11 cellular contexts compared by ENCODE assay signal in the genomic region with DNA sequence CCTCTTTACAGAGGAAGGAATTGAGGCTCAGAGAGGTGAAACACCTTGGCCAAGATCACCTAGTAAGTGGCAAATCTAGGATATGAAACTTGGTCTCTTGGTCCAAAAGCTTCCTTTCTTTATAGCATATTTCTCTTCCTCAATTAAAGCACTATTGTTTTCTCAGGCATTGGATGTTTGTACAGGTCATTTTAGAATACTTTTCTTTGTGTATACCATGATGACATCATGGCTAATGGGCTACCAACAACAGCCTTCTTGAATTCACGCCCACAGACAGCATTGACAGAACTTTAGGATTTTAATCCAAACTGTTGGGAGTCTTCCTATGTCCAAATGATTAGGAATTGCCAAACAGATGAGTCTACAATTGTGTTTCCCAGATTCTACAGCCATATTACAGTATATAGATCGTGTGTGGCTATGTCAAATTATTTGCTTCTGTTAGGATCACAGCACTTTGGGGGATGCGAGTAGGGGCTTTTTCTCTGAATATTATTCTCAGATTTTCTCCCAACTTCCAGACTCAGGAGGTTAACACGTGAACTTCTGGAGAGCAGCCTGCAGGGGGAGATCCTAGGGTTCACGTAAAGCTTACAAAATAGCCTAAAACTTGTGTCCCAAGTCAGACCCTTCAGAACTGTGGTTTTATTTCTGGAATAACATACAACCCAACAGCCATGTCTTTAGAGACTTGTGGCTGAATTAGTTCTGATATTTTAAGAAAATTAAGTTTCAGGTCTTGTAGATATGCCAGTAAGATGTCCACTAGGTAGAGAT.
A peak's percentile ranks its signal among the peaks of the same experiment; 100 is the strongest.
DNase-seq lines count a peak whose midpoint lies in the region; ATAC-seq and TF ChIP-seq lines count a peak whose summit lies in the region.
"Had no signal": no experiment of that assay in that cellular context is flagged by ENCODE, and none has a peak within 500 bp of the region (broad histone marks: within the 10 kb centered on the region; RNA-seq: fewer than 3 reads in every experiment).

No MANE protein-coding gene starts in this region.

- H3K27me3 Mint-ChIP-seq in brain: peaks cover 3% of the 10 kb centered on the region

- no peaks in the 10 kb centered on the region for H3K36me3 ChIP-seq in kidney epithelial cell (ENCODE audit: control insufficient read depth, insufficient read depth, low read length)

- no peak overlapping the region for H3K27ac Mint-ChIP-seq in brain

- in situ Hi-C loops in ACHN (cut with HindIII; ENCODE audit: low pct_ligation_motif_present, low pct_unique_long_range_greater_than_20kb, low sequenced_read_pairs): no loop called here

- no peak for ATAC-seq in HG03442 (IDR thresholded peaks at IDR 0.05; ENCODE audit: unreplicated experiment)
- ATAC-seq: psoas muscle had no signal

- no peak overlapping the region for H3K4me3 Mint-ChIP-seq in brain

- peaks cover 8% of the 10 kb centered on the region for H3K36me3 Mint-ChIP-seq in brain

- H3K9me3 Mint-ChIP-seq in brain: no peaks in the 10 kb centered on the region

- no peak overlapping the region for H3K4me3 ChIP-seq in HFF-Myc (replicated peaks; ENCODE audit: low read depth, low read length)
- no peak overlapping the region for H3K4me3 ChIP-seq in kidney epithelial cell (ENCODE audit: low read depth, low read length)
- H3K4me3 ChIP-seq: psoas muscle, testis had no signal

- TF ChIP-seq CTCF in HFF-Myc (IDR thresholded peaks at IDR 0.05; ENCODE audit: low read depth, low read length, missing control alignments): peak; percentile 48
- TF ChIP-seq CTCF in brain (conservative IDR thresholded peaks at IDR 0.05): peak; percentile 12 to 25
- peak; percentile 25 for TF ChIP-seq CTCF in kidney epithelial cell (IDR thresholded peaks at IDR 0.05; ENCODE audit: insufficient read depth, low read length, poor library complexity, severe bottlenecking)

- peak; percentile 18 for DNase-seq in ACHN
- no peak for DNase-seq in HFF-Myc (ENCODE audit: extremely low read depth, low read depth)
- no peak for DNase-seq in kidney epithelial cell (ENCODE audit: low read depth)
- DNase-seq in activated naive CD4-positive, alpha-beta T cell (lab: John Stamatoyannopoulos, UW): no peak
- DNase-seq in NCI-H524 treated with DMSO at 0.1 percent for 48 hours (lab: John Stamatoyannopoulos, UW): no peak
- no peak for DNase-seq in activated effector memory CD4-positive, alpha-beta T cell treated with anti-CD3 and anti-CD28 coated beads, Interleukin-2, amount 50 U/mL, for 16 hours
- DNase-seq: NCI-H226, psoas muscle, testis had no signal

- no peaks in the 10 kb centered on the region for H3K27me3 ChIP-seq in kidney epithelial cell (ENCODE audit: control insufficient read depth, insufficient read depth, low read length)
- H3K27me3 ChIP-seq: testis had no signal

- H3K4me1 Mint-ChIP-seq in brain: peaks cover 37% of the 10 kb centered on the region
